20 cellular contexts compared by ENCODE assay signal in genomic region chr16:75632857-75633256, GRCh38. TPM values are rescaled to one million over a fixed set of nuclear protein-coding genes. Genes with fewer than 3 reads are reported as not detected.
DNase-seq lines count a peak whose midpoint lies in the region; ATAC-seq and TF ChIP-seq lines count a peak whose summit lies in the region.
"Had no signal": no experiment of that assay in that cellular context is flagged by ENCODE, and none has a peak within 500 bp of the region (broad histone marks: within the 10 kb centered on the region; RNA-seq: fewer than 3 reads in every experiment).

No MANE protein-coding gene starts in this region.

- TF ChIP-seq POLR2A in suprapubic skin (IDR thresholded peaks at IDR 0.05), result no peak

- TF ChIP-seq EP300 in suprapubic skin (IDR thresholded peaks at IDR 0.05), result no peak

- H3K79me2 ChIP-seq in hepatocyte, result peaks cover under 1% of the 10 kb centered on the region

- H3K4me3 ChIP-seq in hepatocyte (no peak overlapping the region), suprapubic skin (no peak overlapping the region)
- H3K4me3 ChIP-seq: GM23338, SJCRH30 had no signal

- no peak overlapping the region for H3K4me2 ChIP-seq in hepatocyte
- H3K4me2 ChIP-seq: GM23338 had no signal

- no peaks in the 10 kb centered on the region for H4K20me1 ChIP-seq in hepatocyte (ENCODE audit: insufficient read depth, poor library complexity, severe bottlenecking)

- no peaks in the 10 kb centered on the region for H3K9me2 ChIP-seq in hepatocyte (replicated peaks; ENCODE audit: insufficient read depth)

- ATAC-seq in GM19397 (IDR thresholded peaks at IDR 0.05; ENCODE audit: unreplicated experiment), result no peak
- ATAC-seq: GM23338 had no signal

- peak overlapping the region; percentile 87 for H3K27ac ChIP-seq in hepatocyte
- no peak overlapping the region for H3K27ac ChIP-seq in suprapubic skin
- H3K27ac ChIP-seq: SJCRH30 had no signal

- 63% methylated on average over 8 of the region's 8 CpGs for WGBS in hepatocyte (ENCODE audit: low lambda C conversion rate, missing lambda C conversion rate)
- 95% methylated on average over 8 of the region's 8 CpGs for whole genome bisulfite sequencing in suprapubic skin

- TF ChIP-seq CTCF in hepatocyte (IDR thresholded peaks at IDR 0.05; ENCODE audit: poor library complexity) (no peak), suprapubic skin (IDR thresholded peaks at IDR 0.05) (no peak)

- H2AFZ ChIP-seq in hepatocyte, result no peak overlapping the region
- H2AFZ ChIP-seq: GM23338 had no signal

- DNase-seq in DMS153 (lab: John Stamatoyannopoulos, UW), result peak; percentile 94
- DNase-seq in NCI-H1092 treated with DMSO at 0.1 percent for 48 hours (lab: John Stamatoyannopoulos, UW), result peak; percentile 50
- peak; percentile 82 for DNase-seq in NCI-H69 (lab: John Stamatoyannopoulos, UW)
- DNase-seq in hepatocyte (ENCODE audit: low spot score), result peak; percentile 37
- DNase-seq in 8988T, result no peak
- DNase-seq in suprapubic skin (ENCODE audit: low spot score in 2 of 2), result no peak
- DNase-seq: ACHN, AML-193, DMS79 treated with DMSO at 0.1 percent for 48 hours, KBM-7, NCI-H187, NCI-H2171, RPMI8226, SJCRH30, T-helper 2 cell had no signal

- H3K27me3 ChIP-seq in hepatocyte (no peaks in the 10 kb centered on the region), suprapubic skin (no peaks in the 10 kb centered on the region)
- H3K27me3 ChIP-seq: SJCRH30 had no signal

- H3K4me1 ChIP-seq in hepatocyte (ENCODE audit: insufficient read depth) (peaks cover 8% of the 10 kb centered on the region), suprapubic skin (no peaks in the 10 kb centered on the region)
- H3K4me1 ChIP-seq: SJCRH30 had no signal

- H3K36me3 ChIP-seq in hepatocyte (replicated peaks; ENCODE audit: insufficient read depth, low read depth), result no peaks in the 10 kb centered on the region
- peaks cover 99% of the 10 kb centered on the region for H3K36me3 ChIP-seq in suprapubic skin

- H3K9me3 ChIP-seq in hepatocyte (ENCODE audit: low read depth), result no peaks in the 10 kb centered on the region
- no peaks in the 10 kb centered on the region for H3K9me3 ChIP-seq in suprapubic skin
- H3K9me3 ChIP-seq: SJCRH30 had no signal

RNA-seq across cellular contexts. Expression of gene ADAT1, which starts 9.8 kb away (rescaled TPM):
- total RNA-seq in hepatocyte, result 29.5 and 37.9 TPM in 2 replicates
- 16.1 and 21.2 TPM in 2 replicates for polyA plus RNA-seq in hepatocyte
- 10 to 100 TPM; 41.4 to 84.2 (median 55.2) TPM for total RNA-seq in suprapubic skin

RNA-seq across cellular contexts. Expression of gene KARS1, which starts 14.6 kb away (rescaled TPM):
- total RNA-seq in hepatocyte (120 and 126 TPM in 2 replicates), suprapubic skin (100 to 1,000 TPM in 3 of 4 donors, 10 to 100 TPM in 1; 85.9 to 128 (median 106) TPM)
- 86.6 and 112 TPM in 2 replicates for polyA plus RNA-seq in hepatocyte

RNA-seq across cellular contexts. Expression of gene TERF2IP, which starts 14.7 kb away (rescaled TPM):
- total RNA-seq in hepatocyte (48.9 and 50.2 TPM in 2 replicates), suprapubic skin (10 to 100 TPM; 42.2 to 67.1 (median 55.8) TPM)
- polyA plus RNA-seq in hepatocyte, result 75.2 and 78.5 TPM in 2 replicates

RNA-seq across cellular contexts. Expression of gene CPHXL2, which starts 44.0 kb away (rescaled TPM):
- total RNA-seq in hepatocyte, result not detected in 2 replicates
- polyA plus RNA-seq in hepatocyte, result not detected in 2 replicates
- total RNA-seq in suprapubic skin, result not detected
- total RNA-seq: G401, GM23338, NCI-H460, SJCRH30 had no signal
- polyA plus RNA-seq: CD14-positive monocyte, GM23338 had no signal

Comparison
In these comparisons a context has a peak if more than half of its experiments do, and no peak if none do; other contexts are left out.
1. DNase-seq: peak in DMS153 (single experiment), NCI-H1092 treated with DMSO at 0.1 percent for 48 hours (single experiment), NCI-H69 (single experiment) and hepatocyte (single experiment); none in 8988T (single experiment) and suprapubic skin (0 of 2).